In the genomic region with DNA sequence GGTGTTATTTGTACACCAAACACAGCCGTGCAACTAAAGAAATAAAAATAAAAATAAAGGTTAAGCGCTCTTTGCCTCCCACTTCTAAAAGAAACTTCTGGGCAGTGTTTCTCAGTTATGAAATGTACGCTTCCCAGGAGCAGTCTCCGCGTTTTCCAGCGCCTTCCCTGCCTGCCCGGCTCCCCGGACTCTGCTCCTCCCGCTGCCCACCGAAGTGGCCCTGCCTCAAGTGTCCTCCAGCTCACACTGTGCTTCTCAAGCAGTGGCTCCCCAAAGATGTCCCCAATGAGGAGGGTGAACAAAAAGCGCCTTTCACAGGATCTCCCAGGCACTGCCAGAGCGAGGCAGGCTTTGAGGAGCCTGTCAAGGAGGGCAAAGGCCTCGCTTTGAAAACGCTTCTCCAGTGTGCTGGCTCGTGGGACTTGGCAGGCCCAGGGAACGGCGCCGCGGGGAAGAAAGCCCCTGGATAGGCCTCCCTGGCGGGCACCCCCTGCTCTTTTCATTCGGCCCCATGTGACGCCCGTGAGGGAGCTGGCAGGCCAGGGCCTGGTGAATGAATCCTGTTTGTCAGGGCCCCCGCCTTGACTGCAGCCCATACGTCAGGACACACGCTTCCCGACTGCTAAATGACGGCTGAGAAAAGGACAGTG, we compare ENCODE assay signal across 22 cellular contexts.
A peak's percentile ranks its signal among the peaks of the same experiment; 100 is the strongest.
DNase-seq lines count a peak whose midpoint lies in the region; ATAC-seq and TF ChIP-seq lines count a peak whose summit lies in the region.
"Had no signal": no experiment of that assay in that cellular context is flagged by ENCODE, and none has a peak within 500 bp of the region (broad histone marks: within the 10 kb centered on the region; RNA-seq: fewer than 3 reads in every experiment).

No MANE protein-coding gene starts in this region.

- no peaks in the 10 kb centered on the region for H3K36me3 Mint-ChIP-seq in CD14-positive monocyte
- H3K36me3 Mint-ChIP-seq in activated CD4-positive, alpha-beta T cell treated with anti-CD3 and anti-CD28 coated beads for 36 hours (ENCODE audit: low read depth) = peaks cover 4% of the 10 kb centered on the region
- H3K36me3 Mint-ChIP-seq: immature natural killer cell had no signal

- H3K4me1 ChIP-seq in ascending aorta = peaks cover 6 to 27% of the 10 kb centered on the region in 2 donors
- H3K4me1 ChIP-seq: parathyroid adenoma had no signal

- H3K4me3 Mint-ChIP-seq in CD14-positive monocyte = no peak overlapping the region
- H3K4me3 Mint-ChIP-seq in activated CD4-positive, alpha-beta T cell treated with anti-CD3 and anti-CD28 coated beads for 36 hours = no peak overlapping the region
- H3K4me3 Mint-ChIP-seq: immature natural killer cell; stimulated activated naive CD8-positive, alpha-beta T cell treated with anti-CD3 and anti-CD28 coated beads, Interleukin-15, Interleukin-2, amounts not matched to agents 100 ng/mL and 50 ng/mL, for 24 hours; T-helper 2 cell treated with Interferon-gamma antibody and Interleukin-4, amounts not matched to agents 5 μg/mL and 100 μg/mL, for 36 hours had no signal

- ATAC-seq in GM21526 (IDR thresholded peaks at IDR 0.05; ENCODE audit: low FRiP score, unreplicated experiment) = no peak
- no peak for ATAC-seq in activated CD4-positive, alpha-beta T cell treated with anti-CD3 and anti-CD28 coated beads for 36 hours

- peak overlapping the region; percentile 5 to 73 for H3K27ac ChIP-seq in ascending aorta
- H3K27ac ChIP-seq: epithelial cell of prostate, HL-60, parathyroid adenoma had no signal

- H3K27me3 Mint-ChIP-seq in CD14-positive monocyte (ENCODE audit: low read depth in 3 of 3) = peaks cover under 1 to 9% (median 6%) of the 10 kb centered on the region in 3 donors
- no peaks in the 10 kb centered on the region for H3K27me3 Mint-ChIP-seq in activated CD4-positive, alpha-beta T cell treated with anti-CD3 and anti-CD28 coated beads for 36 hours
- H3K27me3 Mint-ChIP-seq: stimulated activated naive CD8-positive, alpha-beta T cell treated with anti-CD3 and anti-CD28 coated beads, Interleukin-15, Interleukin-2, amounts not matched to agents 100 ng/mL and 50 ng/mL, for 24 hours had no signal

- H3K9me3 Mint-ChIP-seq in CD14-positive monocyte = peaks cover 0 to 8% (median 3%) of the 10 kb centered on the region in 7 donors
- peaks cover 5% of the 10 kb centered on the region for H3K9me3 Mint-ChIP-seq in activated CD4-positive, alpha-beta T cell treated with anti-CD3 and anti-CD28 coated beads for 36 hours (ENCODE audit: low read depth)
- H3K9me3 Mint-ChIP-seq: immature natural killer cell had no signal

- no peaks in the 10 kb centered on the region for H3K36me3 ChIP-seq in ascending aorta

- no peak overlapping the region for H3K4me3 ChIP-seq in ascending aorta

- H3K27me3 ChIP-seq in ascending aorta = no peaks in the 10 kb centered on the region

- H3K4me1 Mint-ChIP-seq in CD14-positive monocyte = peaks cover 17% of the 10 kb centered on the region
- H3K4me1 Mint-ChIP-seq in activated CD4-positive, alpha-beta T cell treated with anti-CD3 and anti-CD28 coated beads for 36 hours = peaks cover 45% of the 10 kb centered on the region

- H3K9me3 ChIP-seq in ascending aorta = no peaks in the 10 kb centered on the region

- POLR2A ChIA-PET in activated CD4-positive, alpha-beta T cell treated with anti-CD3 and anti-CD28 coated beads for 36 hours (lab: Charles Lee) = no interaction called here

- CTCF ChIA-PET in activated CD4-positive, alpha-beta T cell treated with anti-CD3 and anti-CD28 coated beads for 36 hours (lab: Charles Lee) = no interaction called here

- H3K27ac Mint-ChIP-seq in CD14-positive monocyte = peak overlapping the region in 5 of 7 donors; percentile 26 to 100 (median 70)
- H3K27ac Mint-ChIP-seq in activated CD4-positive, alpha-beta T cell treated with anti-CD3 and anti-CD28 coated beads for 36 hours = no peak overlapping the region
- H3K27ac Mint-ChIP-seq: immature natural killer cell; T-helper 2 cell treated with Interferon-gamma antibody and Interleukin-4, amounts not matched to agents 5 μg/mL and 100 μg/mL, for 36 hours had no signal

- TF ChIP-seq CTCF in CD14-positive monocyte (IDR thresholded peaks at IDR 0.05) (no peak), ascending aorta (IDR thresholded peaks at IDR 0.05) (no peak)

- DNase-seq in CD14-positive monocyte (ENCODE audit: low spot score) (no peak), ascending aorta (ENCODE audit: low spot score in 2 of 2) (no peak), inferior parietal cortex (ENCODE audit: extremely low spot score) (peak; percentile 58), pons (ENCODE audit: low spot score) (peak; percentile 84), 8988T (no peak), NCI-H187 treated with DMSO at 0.1 percent for 48 hours (lab: John Stamatoyannopoulos, UW) (no peak)
- no peak for DNase-seq in activated CD4-positive, alpha-beta T cell treated with anti-CD3 and anti-CD28 coated beads for 36 hours
- DNase-seq: activated CD4-positive, CD25-positive, alpha-beta regulatory T cell treated with anti-CD3 and anti-CD28 coated beads, Interleukin-2, amount 50 U/mL, for 72 hours; activated CD8-positive, alpha-beta memory T cell treated with anti-CD3 and anti-CD28 coated beads, Interleukin-2, amount 50 U/mL, for 48 hours; activated naive CD4-positive, alpha-beta T cell treated with anti-CD3 and anti-CD28 coated beads, Interleukin-2, amount 50 U/mL, for 16 hours; DMS153; immature natural killer cell; KBM-7; NCI-H1092 treated with DMSO at 0.1 percent for 48 hours; SHP77 treated with DMSO at 0.1 percent for 48 hours; stimulated activated CD4-positive, alpha-beta T cell treated with anti-CD3 and anti-CD28 coated beads, Interleukin-12 subunit alpha, Interleukin-12 subunit beta, amount 100 ng/mL, for 4 hours had no signal

- intact Hi-C loops in CD14-positive monocyte (cut with micrococcal nuclease) = no loop called here
- intact Hi-C loops in ascending aorta (cut with DNase I) = loop anchor here (5.0 kb wide), 1 partner anchor 37 kb away; no protein-coding TSS in a partner anchor
- intact Hi-C loops in activated CD4-positive, alpha-beta T cell treated with anti-CD3 and anti-CD28 coated beads for 36 hours (cut with DNase I, micrococcal nuclease) = no loop called here

Comparison
In these comparisons a context has a peak if more than half of its experiments do, and no peak if none do; other contexts are left out.
1. DNase-seq: peak in inferior parietal cortex (single experiment) and pons (single experiment); none in CD14-positive monocyte (single experiment), ascending aorta (0 of 2), 8988T (single experiment), NCI-H187 treated with DMSO at 0.1 percent for 48 hours (single experiment) and activated CD4-positive, alpha-beta T cell treated with anti-CD3 and anti-CD28 coated beads for 36 hours (single experiment).